9 cellular contexts compared by ENCODE assay signal in the genomic region with DNA sequence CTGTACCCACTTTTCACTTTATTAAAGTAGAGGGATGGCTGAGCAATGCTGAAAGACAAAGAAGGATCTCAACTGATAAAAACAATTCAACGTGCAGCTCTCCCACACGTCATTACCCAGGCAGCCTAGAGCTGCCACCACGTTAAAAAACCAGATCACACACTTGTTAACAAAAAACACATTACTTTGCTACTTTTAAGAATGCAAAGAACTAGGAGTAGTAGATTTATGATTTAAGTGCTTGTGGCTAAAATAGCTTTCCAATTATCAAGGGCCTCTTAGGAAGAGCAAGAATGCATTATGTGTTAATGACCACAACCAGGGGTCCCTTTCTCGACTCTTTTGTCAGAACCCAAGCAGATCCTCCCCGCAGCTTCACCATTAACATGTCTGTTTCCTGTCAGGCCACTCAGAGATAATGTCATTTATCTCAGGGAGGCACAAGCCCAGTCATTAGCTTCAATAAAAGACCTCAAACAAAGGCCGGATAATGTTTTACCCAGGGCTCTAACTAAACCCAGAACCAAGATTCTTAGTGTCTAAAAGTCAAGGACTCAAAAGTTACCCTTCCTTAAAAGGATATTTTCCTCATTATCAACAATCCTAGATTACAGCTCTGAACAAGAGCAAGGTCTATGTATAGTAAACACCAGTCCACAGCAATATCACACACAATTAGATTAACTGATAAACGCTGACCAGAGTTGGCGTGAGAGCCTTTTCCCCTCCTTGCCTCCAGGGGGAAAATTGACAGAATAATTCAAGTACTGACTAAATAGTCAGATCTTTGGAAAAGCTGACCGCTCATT. TPM values are rescaled to one million over a fixed set of nuclear protein-coding genes. Genes with fewer than 3 reads are reported as not detected.
DNase-seq lines count a peak whose midpoint lies in the region; ATAC-seq, FAIRE-seq and TF ChIP-seq lines count a peak whose summit lies in the region.
"Had no signal": no experiment of that assay in that cellular context is flagged by ENCODE, and none has a peak within 500 bp of the region (broad histone marks: within the 10 kb centered on the region; RNA-seq: fewer than 3 reads in every experiment).

No MANE protein-coding gene starts in this region.

- H3K4me1 ChIP-seq in colonic mucosa: no peaks in the 10 kb centered on the region

- no peaks in the 10 kb centered on the region for H3K36me3 ChIP-seq in colonic mucosa

- no peaks in the 10 kb centered on the region for H3K9me3 Mint-ChIP-seq in nephron

- peak; percentile 94 for DNase-seq in ELF-1 (ENCODE audit: low read depth, low spot score)
- peak; percentile 67 to 89 for DNase-seq in NCI-H2081 (lab: John Stamatoyannopoulos, UW)
- no peak for DNase-seq in colonic mucosa
- no peak for DNase-seq in EL
- no peak for DNase-seq in hepatic stellate cell (ENCODE audit: low spot score)
- DNase-seq in HTR-8/SVneo (ENCODE audit: insufficient read length, low spot score): no peak

- TF ChIP-seq CTCF in colonic mucosa (IDR thresholded peaks at IDR 0.05): no peak
- TF ChIP-seq CTCF in nephron (IDR thresholded peaks at IDR 0.05; ENCODE audit: unreplicated experiment in 3 of 3): peak in 2 of 3 experiments; percentile 19 to 31

- peaks cover 60% of the 10 kb centered on the region for H3K4me1 Mint-ChIP-seq in nephron

- H3K4me3 Mint-ChIP-seq in nephron: peak overlapping the region in 2 of 3 experiments; percentile 49 to 63

- no peak for FAIRE-seq in HTR-8/SVneo (lab: Jason Lieb, UNC)

- H3K27ac Mint-ChIP-seq in nephron: peak overlapping the region; percentile 65 to 78 (median 72)

- no peaks in the 10 kb centered on the region for H3K27me3 ChIP-seq in colonic mucosa

- peak overlapping the region; percentile 42 for H3K27ac ChIP-seq in colonic mucosa

- no peaks in the 10 kb centered on the region for H3K36me3 Mint-ChIP-seq in nephron (ENCODE audit: low read depth)

- H3K4me3 ChIP-seq in colonic mucosa: no peak overlapping the region
- H3K4me3 ChIP-seq: lung had no signal

- peak overlapping the region in 1 of 2 donors; percentile 55 for H3K9ac ChIP-seq in colonic mucosa (ENCODE audit: low read depth in 2 of 2, low read length in 2 of 2)

- no peaks in the 10 kb centered on the region for H3K27me3 Mint-ChIP-seq in nephron (ENCODE audit: low read depth)

- ATAC-seq in HG03025 (IDR thresholded peaks at IDR 0.05; ENCODE audit: low FRiP score, unreplicated experiment): no peak

- H3K9me3 ChIP-seq in colonic mucosa: no peaks in the 10 kb centered on the region

- intact Hi-C loops in colonic mucosa (cut with DNase I): no loop called here

RNA-seq across cellular contexts. Expression of a gene that starts 7.5 kb away (rescaled TPM):
- 10 to 100 TPM; 14.6 to 20.0 TPM for total RNA-seq in colonic mucosa

Comparison
In these comparisons a context has a peak if more than half of its experiments do, and no peak if none do; other contexts are left out.
1. DNase-seq: peak in ELF-1 (single experiment) and NCI-H2081 (2 of 2); none in colonic mucosa (single experiment), EL (single experiment), hepatic stellate cell (single experiment) and HTR-8/SVneo (single experiment).